15 cellular contexts compared by ENCODE assay signal in genomic region chr6:13407368-13407708, GRCh38.
DNase-seq lines count a peak whose midpoint lies in the region; ATAC-seq and TF ChIP-seq lines count a peak whose summit lies in the region.
"Had no signal": no experiment of that assay in that cellular context is flagged by ENCODE, and none has a peak within 500 bp of the region (broad histone marks: within the 10 kb centered on the region; RNA-seq: fewer than 3 reads in every experiment).

No MANE protein-coding gene starts in this region.

- DNase-seq in heart right ventricle (no peak), cardiac septum (ENCODE audit: low spot score) (no peak), upper lobe of left lung (peak in 1 of 2 donors; percentile 10), NCI-H526 (lab: John Stamatoyannopoulos, UW) (no peak), DMS53 treated with DMSO at 0.1 percent for 48 hours (lab: John Stamatoyannopoulos, UW; ENCODE audit: unreplicated experiment) (no peak), NCI-H2227 (lab: John Stamatoyannopoulos, UW; ENCODE audit: unreplicated experiment) (no peak)
- DNase-seq in natural killer cell treated with Interleukin-12 subunit alpha and Interleukin-12 subunit beta and Interleukin-15 and Interleukin-18, amount 100 ng/mL, for 72 hours (ENCODE audit: low spot score) = no peak
- DNase-seq: 8988T; activated CD8-positive, alpha-beta T cell treated with anti-CD3 and anti-CD28 coated beads, Interleukin-2, amount 10 ng/mL, durations not matched to agents 7 days and 5 days; CD4-positive, alpha-beta T cell; cortex of kidney; NCI-H1436; stimulated activated naive B cell treated with anti-CD40 and anti-IgM and Interleukin-4, amounts not matched to agents 10 μg/mL and 1 μg/mL and 100 μg/mL, for 72 hours had no signal

- no peaks in the 10 kb centered on the region for H3K9me3 Mint-ChIP-seq in natural killer cell treated with Interleukin-12 subunit alpha and Interleukin-12 subunit beta and Interleukin-15 and Interleukin-18, amount 100 ng/mL, for 72 hours
- H3K9me3 Mint-ChIP-seq: activated T-helper 2 cell treated with anti-CD3 and anti-CD28 coated beads, Interferon-gamma antibody, Interleukin-2, Interleukin-4, amounts not matched to agents 10 μg/mL and 5 μg/mL and 100 μg/mL, durations not matched to agents 14 hours and 24 hours and 36 hours; CD4-positive, alpha-beta T cell had no signal

- H3K27me3 ChIP-seq in heart right ventricle (no peaks in the 10 kb centered on the region), esophagus (ENCODE audit: control insufficient read depth in 1 of 2, insufficient read depth in 2 of 2, low read length in 2 of 2) (no peaks in the 10 kb centered on the region), upper lobe of left lung (no peaks in the 10 kb centered on the region)

- H3K27me3 Mint-ChIP-seq in natural killer cell treated with Interleukin-12 subunit alpha and Interleukin-12 subunit beta and Interleukin-15 and Interleukin-18, amount 100 ng/mL, for 72 hours = no peaks in the 10 kb centered on the region
- H3K27me3 Mint-ChIP-seq: CD4-positive, alpha-beta T cell; stimulated activated naive B cell treated with anti-CD40 and anti-IgM and Interleukin-4, amounts not matched to agents 10 μg/mL and 1 μg/mL and 100 μg/mL, for 72 hours had no signal

- peaks cover 0 to 8% (median 0%) of the 10 kb centered on the region in 11 donors for H3K9me3 ChIP-seq in heart right ventricle
- no peaks in the 10 kb centered on the region for H3K9me3 ChIP-seq in esophagus (ENCODE audit: control insufficient read depth in 2 of 2, insufficient read depth in 1 of 2, low read depth in 1 of 2, low read length in 1 of 2)
- H3K9me3 ChIP-seq in upper lobe of left lung = no peaks in the 10 kb centered on the region

- peak overlapping the region; percentile 48 to 94 for H3K27ac Mint-ChIP-seq in natural killer cell treated with Interleukin-12 subunit alpha and Interleukin-12 subunit beta and Interleukin-15 and Interleukin-18, amount 100 ng/mL, for 72 hours
- H3K27ac Mint-ChIP-seq: activated CD8-positive, alpha-beta T cell treated with anti-CD3 and anti-CD28 coated beads, Interleukin-2, amount 10 ng/mL, durations not matched to agents 7 days and 5 days; activated T-helper 2 cell treated with anti-CD3 and anti-CD28 coated beads, Interferon-gamma antibody, Interleukin-2, Interleukin-4, amounts not matched to agents 10 μg/mL and 5 μg/mL and 100 μg/mL, durations not matched to agents 14 hours and 24 hours and 36 hours; CD4-positive, alpha-beta T cell; stimulated activated naive B cell treated with anti-CD40 and anti-IgM and Interleukin-4, amounts not matched to agents 10 μg/mL and 1 μg/mL and 100 μg/mL, for 72 hours had no signal

- H3K4me3 Mint-ChIP-seq in natural killer cell treated with Interleukin-12 subunit alpha and Interleukin-12 subunit beta and Interleukin-15 and Interleukin-18, amount 100 ng/mL, for 72 hours = no peak overlapping the region
- H3K4me3 Mint-ChIP-seq: activated CD8-positive, alpha-beta T cell treated with anti-CD3 and anti-CD28 coated beads, Interleukin-2, amount 10 ng/mL, durations not matched to agents 7 days and 5 days; CD4-positive, alpha-beta T cell; stimulated activated naive B cell treated with anti-CD40 and anti-IgM and Interleukin-4, amounts not matched to agents 10 μg/mL and 1 μg/mL and 100 μg/mL, for 72 hours had no signal

- intact Hi-C loops in heart right ventricle (cut with DNase I) (loop anchor here in 3 of 10 donors (2.0 to 5.0 kb wide), 4 partner anchors 15 to 80 kb away; partner anchors contain the start of gene GFOD1 (in 2 of the 3)), cardiac septum (cut with DNase I) (loop anchor here (5.0 kb wide), 1 partner anchor 45 kb away; no protein-coding TSS in a partner anchor)

- H3K27ac ChIP-seq in heart right ventricle = peak overlapping the region; percentile 54 to 89 (median 82)
- H3K27ac ChIP-seq in esophagus (ENCODE audit: low read depth in 2 of 2, low read length in 1 of 2) = peak overlapping the region; percentile 60 to 88
- H3K27ac ChIP-seq in upper lobe of left lung = peak overlapping the region; percentile 48 to 83 (median 72)

- no peak for TF ChIP-seq POLR2A in upper lobe of left lung (IDR thresholded peaks at IDR 0.05)

- H3K36me3 ChIP-seq in heart right ventricle = no peaks in the 10 kb centered on the region
- H3K36me3 ChIP-seq in esophagus (ENCODE audit: control insufficient read depth in 2 of 2, insufficient read depth in 2 of 2, low read length in 1 of 2) = no peaks in the 10 kb centered on the region
- H3K36me3 ChIP-seq in upper lobe of left lung = no peaks in the 10 kb centered on the region

- H3K4me1 Mint-ChIP-seq in natural killer cell treated with Interleukin-12 subunit alpha and Interleukin-12 subunit beta and Interleukin-15 and Interleukin-18, amount 100 ng/mL, for 72 hours (ENCODE audit: low read depth in 2 of 2) = peaks cover 63 to 66% of the 10 kb centered on the region in 2 donors

- H3K4me1 ChIP-seq in heart right ventricle (peaks cover 32 to 93% (median 85%) of the 10 kb centered on the region in 9 donors), esophagus (ENCODE audit: control insufficient read depth in 2 of 2, insufficient read depth in 2 of 2, low read length in 1 of 2) (peaks cover 2 to 4% of the 10 kb centered on the region in 2 donors), upper lobe of left lung (peaks cover 59 to 71% (median 65%) of the 10 kb centered on the region in 4 donors)

- TF ChIP-seq CTCF in heart right ventricle (IDR thresholded peaks at IDR 0.05) (no peak), upper lobe of left lung (IDR thresholded peaks at IDR 0.05) (no peak)

- H3K4me3 ChIP-seq in heart right ventricle (no peak overlapping the region), esophagus (ENCODE audit: low read depth in 1 of 2, low read length in 2 of 2) (no peak overlapping the region), upper lobe of left lung (no peak overlapping the region)

- ATAC-seq in heart right ventricle (no peak), upper lobe of left lung (ENCODE audit: low FRiP score in 2 of 2) (no peak)
- ATAC-seq in natural killer cell treated with Interleukin-12 subunit alpha and Interleukin-12 subunit beta and Interleukin-15 and Interleukin-18, amount 100 ng/mL, for 72 hours = no peak
- ATAC-seq: activated CD8-positive, alpha-beta T cell treated with anti-CD3 and anti-CD28 coated beads, Interleukin-2, amount 10 ng/mL, durations not matched to agents 7 days and 5 days had no signal

- H3K36me3 Mint-ChIP-seq in natural killer cell treated with Interleukin-12 subunit alpha and Interleukin-12 subunit beta and Interleukin-15 and Interleukin-18, amount 100 ng/mL, for 72 hours = no peaks in the 10 kb centered on the region

- TF ChIP-seq EP300 in upper lobe of left lung (IDR thresholded peaks at IDR 0.05) = no peak

- WGBS in heart right ventricle, 2 donors = 80 to 81% methylated on average over 3 of the region's 3 CpGs
- WGBS in esophagus, 2 donors = 60 to 72% methylated on average over 3 of the region's 3 CpGs
- WGBS in upper lobe of left lung, 2 donors = 38 to 79% methylated on average over 3 of the region's 3 CpGs
